In genomic region chr9:88835038-88835466, GRCh38 we compare ENCODE assay signal across 10 cellular contexts.
DNase-seq lines count a peak whose midpoint lies in the region; ATAC-seq and TF ChIP-seq lines count a peak whose summit lies in the region.
"Had no signal": no experiment of that assay in that cellular context is flagged by ENCODE, and none has a peak within 500 bp of the region (broad histone marks: within the 10 kb centered on the region; RNA-seq: fewer than 3 reads in every experiment).

No MANE protein-coding gene starts in this region.

- H3K4me3 Mint-ChIP-seq in mesothelial cell of epicardium: no peak overlapping the region
- H3K4me3 Mint-ChIP-seq: IgD-negative memory B cell had no signal

- no peaks in the 10 kb centered on the region for H3K36me3 Mint-ChIP-seq in mesothelial cell of epicardium
- H3K36me3 Mint-ChIP-seq: IgD-negative memory B cell had no signal

- no peaks in the 10 kb centered on the region for H3K27me3 Mint-ChIP-seq in mesothelial cell of epicardium (ENCODE audit: low read depth)

- TF ChIP-seq CTCF in mesothelial cell of epicardium (IDR thresholded peaks at IDR 0.05; ENCODE audit: unreplicated experiment): no peak

- ATAC-seq in GM18867 (IDR thresholded peaks at IDR 0.05; ENCODE audit: unreplicated experiment) (peak; percentile 88), HG02981 (IDR thresholded peaks at IDR 0.05; ENCODE audit: unreplicated experiment) (peak; percentile 96), SK-N-SH treated with all-trans-retinoic acid at 6 μM for 48 hours (peak; percentile 89), GM19023 (IDR thresholded peaks at IDR 0.05; ENCODE audit: unreplicated experiment) (no peak)

- peak overlapping the region; percentile 86 for H3K27ac Mint-ChIP-seq in mesothelial cell of epicardium

- H3K9me3 Mint-ChIP-seq in mesothelial cell of epicardium: peaks cover 6% of the 10 kb centered on the region

- DNase-seq in mesothelial cell of epicardium (ENCODE audit: low spot score in 2 of 2, unreplicated experiment in 2 of 2): no peak
- DNase-seq in HPDE6-E6E7 (ENCODE audit: extremely low spot score): no peak
- no peak for DNase-seq in anterior cingulate cortex (lab: John Stamatoyannopoulos, UW)
- no peak for DNase-seq in occipital lobe (lab: John Stamatoyannopoulos, UW)
- DNase-seq: stimulated activated CD4-positive, alpha-beta T cell treated with anti-CD3 and anti-CD28 coated beads, Interleukin-12 subunit alpha, Interleukin-12 subunit beta, amount 100 ng/mL, for 4 hours had no signal

- H3K4me1 Mint-ChIP-seq in mesothelial cell of epicardium: peaks cover 33% of the 10 kb centered on the region

TF ChIP-seq in SK-N-SH treated with all-trans-retinoic acid at 6 μM for 48 hours, 23 proteins besides CTCF, POLR2A, EP300 and RAD21:
- no peak for TF ChIP-seq PPARA (CRISPR knock-in tag; IDR thresholded peaks at IDR 0.05; ENCODE audit: borderline replicate concordance)
- TF ChIP-seq RARB (CRISPR knock-in tag; IDR thresholded peaks at IDR 0.05): no peak
- TF ChIP-seq ISL1 (CRISPR knock-in tag; IDR thresholded peaks at IDR 0.05): peak; percentile 42; the same call in 1 of the 2 replicates
- no peak for TF ChIP-seq POU6F1 (CRISPR knock-in tag; IDR thresholded peaks at IDR 0.05; ENCODE audit: borderline replicate concordance, low read depth)
